In the genomic region with DNA sequence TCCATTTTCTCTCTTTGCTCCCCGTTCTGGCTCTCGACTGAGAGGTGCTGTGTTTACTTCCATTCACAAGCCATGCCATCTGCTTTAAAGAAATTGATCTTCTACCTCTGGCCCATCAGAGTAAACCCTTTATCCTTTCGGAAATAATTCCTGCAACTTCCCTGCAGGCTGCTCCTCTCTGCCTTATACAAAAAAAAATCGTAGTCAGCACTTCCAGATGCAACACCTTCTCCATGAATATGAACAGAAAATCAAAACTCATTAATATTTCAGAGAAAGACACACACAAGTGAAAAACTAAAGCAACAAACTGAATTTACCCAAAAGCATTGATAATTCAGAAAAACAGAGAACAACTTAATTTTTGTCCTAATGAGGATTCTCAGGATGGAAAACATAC, we compare ENCODE assay signal across 20 cellular contexts.
DNase-seq lines count a peak whose midpoint lies in the region; ATAC-seq and TF ChIP-seq lines count a peak whose summit lies in the region.
"Had no signal": no experiment of that assay in that cellular context is flagged by ENCODE, and none has a peak within 500 bp of the region (broad histone marks: within the 10 kb centered on the region; RNA-seq: fewer than 3 reads in every experiment).

No MANE protein-coding gene starts in this region.

- H3K23ac ChIP-seq in IMR-90 (ENCODE audit: low read depth, low read length), result no peak overlapping the region

- CTCF ChIA-PET in activated CD4-positive, alpha-beta T cell treated with anti-CD3 and anti-CD28 coated beads, Interleukin-2, amount 10 ng/mL, durations not matched to agents 7 days and 5 days (lab: Charles Lee), result no interaction called here
- CTCF ChIA-PET in IMR-90 (lab: Yijun Ruan, JAX), result no interaction called here

- H3K36me3 Mint-ChIP-seq in activated CD4-positive, alpha-beta T cell treated with anti-CD3 and anti-CD28 coated beads, Interleukin-2, amount 10 ng/mL, durations not matched to agents 24 days and 14 days (ENCODE audit: low read depth), result no peaks in the 10 kb centered on the region
- no peaks in the 10 kb centered on the region for H3K36me3 Mint-ChIP-seq in activated CD4-positive, alpha-beta T cell treated with anti-CD3 and anti-CD28 coated beads, Interleukin-2, amount 10 ng/mL, durations not matched to agents 7 days and 5 days (ENCODE audit: low read depth)
- H3K36me3 Mint-ChIP-seq: CD14-positive monocyte; CD8-positive, alpha-beta memory T cell had no signal

- in situ Hi-C loops in IMR-90 (cut with MboI; ENCODE audit: low sequenced_read_pairs), result no loop called here
- in situ Hi-C loops in GM13977 (cut with MboI; ENCODE audit: low pct_unique_long_range_greater_than_20kb, low sequenced_read_pairs, unreplicated experiment), result no loop called here

- no peak overlapping the region for H3K4me3 Mint-ChIP-seq in activated CD4-positive, alpha-beta T cell treated with anti-CD3 and anti-CD28 coated beads, Interleukin-2, amount 10 ng/mL, durations not matched to agents 24 days and 14 days
- H3K4me3 Mint-ChIP-seq in activated CD4-positive, alpha-beta T cell treated with anti-CD3 and anti-CD28 coated beads, Interleukin-2, amount 10 ng/mL, durations not matched to agents 7 days and 5 days, result no peak overlapping the region
- H3K4me3 Mint-ChIP-seq: CD14-positive monocyte; CD4-positive, alpha-beta T cell; CD8-positive, alpha-beta memory T cell; HFFc6 had no signal

- DNase-seq in activated CD4-positive, alpha-beta T cell treated with anti-CD3 and anti-CD28 coated beads, Interleukin-2, amount 10 ng/mL, durations not matched to agents 24 days and 14 days, result no peak
- DNase-seq in activated CD4-positive, alpha-beta T cell treated with anti-CD3 and anti-CD28 coated beads, Interleukin-2, amount 10 ng/mL, durations not matched to agents 7 days and 5 days, result no peak
- no peak for DNase-seq in IMR-90
- peak; percentile 23 for DNase-seq in NCI-H524 treated with DMSO at 0.1 percent for 48 hours (lab: John Stamatoyannopoulos, UW)
- no peak for DNase-seq in posterior cingulate gyrus
- no peak for DNase-seq in GM13977 (ENCODE audit: low spot score)
- DNase-seq: AML-193; BE2C; CD4-positive, alpha-beta T cell; CD8-positive, alpha-beta memory T cell; DMS 273 treated with DMSO at 0.1 percent for 48 hours; DMS79; EL; GDM1; GOT3; HFFc6 had no signal

- no peak overlapping the region for H4K8ac ChIP-seq in IMR-90 (ENCODE audit: low read depth in 2 of 2, low read length in 2 of 2)

- H3K18ac ChIP-seq in IMR-90 (ENCODE audit: low read depth, low read length), result no peak overlapping the region

- no peak overlapping the region for H3K4ac ChIP-seq in IMR-90 (ENCODE audit: low read depth, low read length)

- no peak overlapping the region for H3K4me3 ChIP-seq in IMR-90 (ENCODE audit: insufficient read depth, low read depth, low read length)
- H3K4me3 ChIP-seq: BLaER1 treated with 17β-estradiol and CSF1 and Interleukin-3, amounts not matched to agents 10 nM and 100 nM; GM12878; HAP-1 had no signal

- no peak overlapping the region for H3K27ac ChIP-seq in IMR-90 (ENCODE audit: insufficient read depth, low read length)
- H3K27ac ChIP-seq: BLaER1 treated with 17β-estradiol and CSF1 and Interleukin-3, amounts not matched to agents 10 nM and 100 nM had no signal

- H2AK9ac ChIP-seq in IMR-90 (replicated peaks; ENCODE audit: low read depth, low read length, poor library complexity), result no peak overlapping the region

- H3K9me3 Mint-ChIP-seq in activated CD4-positive, alpha-beta T cell treated with anti-CD3 and anti-CD28 coated beads, Interleukin-2, amount 10 ng/mL, durations not matched to agents 24 days and 14 days, result no peaks in the 10 kb centered on the region
- peaks cover 8% of the 10 kb centered on the region for H3K9me3 Mint-ChIP-seq in activated CD4-positive, alpha-beta T cell treated with anti-CD3 and anti-CD28 coated beads, Interleukin-2, amount 10 ng/mL, durations not matched to agents 7 days and 5 days

- no peaks in the 10 kb centered on the region for H3K27me3 ChIP-seq in IMR-90 (ENCODE audit: control insufficient read depth, insufficient read depth, low read length)
- H3K27me3 ChIP-seq: BE2C; BLaER1 treated with 17β-estradiol and CSF1 and Interleukin-3, amounts not matched to agents 10 nM and 100 nM had no signal

- POLR2A ChIA-PET in activated CD4-positive, alpha-beta T cell treated with anti-CD3 and anti-CD28 coated beads, Interleukin-2, amount 10 ng/mL, durations not matched to agents 7 days and 5 days (lab: Charles Lee), result no interaction called here
- POLR2A ChIA-PET in IMR-90 (lab: Charles Lee; ENCODE audit: unreplicated experiment), result no interaction called here

- H3K4me1 Mint-ChIP-seq in activated CD4-positive, alpha-beta T cell treated with anti-CD3 and anti-CD28 coated beads, Interleukin-2, amount 10 ng/mL, durations not matched to agents 24 days and 14 days, result no peaks in the 10 kb centered on the region
- H3K4me1 Mint-ChIP-seq in activated CD4-positive, alpha-beta T cell treated with anti-CD3 and anti-CD28 coated beads, Interleukin-2, amount 10 ng/mL, durations not matched to agents 7 days and 5 days, result no peaks in the 10 kb centered on the region
- H3K4me1 Mint-ChIP-seq: CD14-positive monocyte; CD8-positive, alpha-beta memory T cell had no signal

- TF ChIP-seq RAD21 in IMR-90 (IDR thresholded peaks at IDR 0.05; ENCODE audit: low read length), result no peak

- H4K91ac ChIP-seq in IMR-90 (ENCODE audit: insufficient read depth, low read depth, low read length), result no peak overlapping the region

- H3K9me3 ChIP-seq in IMR-90 (ENCODE audit: control insufficient read depth, insufficient read depth, low read length), result peaks cover 3% of the 10 kb centered on the region; the same call in 1 of the 2 replicates
- H3K9me3 ChIP-seq: BE2C; BLaER1 treated with 17β-estradiol and CSF1 and Interleukin-3, amounts not matched to agents 10 nM and 100 nM; HAP-1 had no signal

- H3K4me2 ChIP-seq in IMR-90 (ENCODE audit: low read depth, low read length), result no peak overlapping the region
- H3K4me2 ChIP-seq: BLaER1 treated with 17β-estradiol and CSF1 and Interleukin-3, amounts not matched to agents 10 nM and 100 nM had no signal

- H3K9me1 ChIP-seq in IMR-90 (ENCODE audit: insufficient read depth, low read length), result no peaks in the 10 kb centered on the region

- H2AK5ac ChIP-seq in IMR-90 (ENCODE audit: low read depth, low read length), result no peak overlapping the region

- no peak overlapping the region for H4K5ac ChIP-seq in IMR-90 (ENCODE audit: low read depth, low read length)

- intact Hi-C loops in activated CD4-positive, alpha-beta T cell treated with anti-CD3 and anti-CD28 coated beads, Interleukin-2, amount 10 ng/mL, durations not matched to agents 24 days and 14 days (cut with micrococcal nuclease), result no loop called here
- intact Hi-C loops in IMR-90 (cut with micrococcal nuclease) (no loop called here), posterior cingulate gyrus (cut with DNase I) (no loop called here)

- 17% methylated on average over 2 of the region's 4 CpGs; no CpG with 5 or more reads in 1 of the 2 experiments for WGBS in IMR-90 (ENCODE audit: extremely low coverage in 2 of 2, insufficient read length in 1 of 2), 2 experiments

- H3K27ac Mint-ChIP-seq in activated CD4-positive, alpha-beta T cell treated with anti-CD3 and anti-CD28 coated beads, Interleukin-2, amount 10 ng/mL, durations not matched to agents 24 days and 14 days, result peak overlapping the region; percentile 17
- no peak overlapping the region for H3K27ac Mint-ChIP-seq in activated CD4-positive, alpha-beta T cell treated with anti-CD3 and anti-CD28 coated beads, Interleukin-2, amount 10 ng/mL, durations not matched to agents 7 days and 5 days
- H3K27ac Mint-ChIP-seq: CD14-positive monocyte; CD4-positive, alpha-beta T cell; CD8-positive, alpha-beta memory T cell; HFFc6 had no signal

- TF ChIP-seq POLR2A in IMR-90 (IDR thresholded peaks at IDR 0.05; ENCODE audit: low read depth, low read length), result no peak

- H4K20me1 ChIP-seq in IMR-90 (ENCODE audit: insufficient read depth, low read length), result no peaks in the 10 kb centered on the region
- H4K20me1 ChIP-seq: BLaER1 treated with 17β-estradiol and CSF1 and Interleukin-3, amounts not matched to agents 10 nM and 100 nM had no signal

- no peak overlapping the region for H2BK15ac ChIP-seq in IMR-90 (ENCODE audit: low read depth, low read length)

- no TSS peak for BruUV-seq in IMR-90 (replicated peaks; lab: Mats Ljungman, UMichigan)

- H2BK120ac ChIP-seq in IMR-90 (ENCODE audit: low read depth, low read length), result no peak overlapping the region

- dilution Hi-C loops in IMR-90 (cut with HindIII; ENCODE audit: low sequenced_read_pairs, unreplicated experiment), result no loop called here

- no peaks in the 10 kb centered on the region for H3K4me1 ChIP-seq in IMR-90 (ENCODE audit: control insufficient read depth, insufficient read depth, low read length)
- H3K4me1 ChIP-seq: BE2C had no signal

- H2BK20ac ChIP-seq in IMR-90 (ENCODE audit: low read depth, low read length), result no peak overlapping the region

- H3K27me3 Mint-ChIP-seq in activated CD4-positive, alpha-beta T cell treated with anti-CD3 and anti-CD28 coated beads, Interleukin-2, amount 10 ng/mL, durations not matched to agents 24 days and 14 days, result no peaks in the 10 kb centered on the region
- H3K27me3 Mint-ChIP-seq in activated CD4-positive, alpha-beta T cell treated with anti-CD3 and anti-CD28 coated beads, Interleukin-2, amount 10 ng/mL, durations not matched to agents 7 days and 5 days, result no peaks in the 10 kb centered on the region
- H3K27me3 Mint-ChIP-seq: CD4-positive, alpha-beta T cell had no signal

- ATAC-seq in IMR-90 (ENCODE audit: low read depth), result no peak
- ATAC-seq: GM12878 had no signal

- H3K56ac ChIP-seq in IMR-90 (ENCODE audit: extremely low read depth, insufficient read depth, low read length), result no peak overlapping the region

- H2BK5ac ChIP-seq in IMR-90 (ENCODE audit: low read depth, low read length, poor library complexity, severe bottlenecking), result no peak overlapping the region

- TF ChIP-seq CTCF in IMR-90 (conservative IDR thresholded peaks at IDR 0.05; ENCODE audit: low read depth, low read length), result no peak
- no peak for TF ChIP-seq CTCF in GM13977 (IDR thresholded peaks at IDR 0.05; ENCODE audit: extremely low read depth, insufficient read depth, missing control alignments)

- no peak overlapping the region for H3K14ac ChIP-seq in IMR-90 (replicated peaks; ENCODE audit: low read depth, low read length)

- no peaks in the 10 kb centered on the region for H3K79me1 ChIP-seq in IMR-90 (ENCODE audit: low read depth in 1 of 2, low read length in 2 of 2)

- H3K36me3 ChIP-seq in IMR-90 (ENCODE audit: control insufficient read depth, insufficient read depth, low read length), result no peaks in the 10 kb centered on the region
- H3K36me3 ChIP-seq: BE2C; BLaER1 treated with 17β-estradiol and CSF1 and Interleukin-3, amounts not matched to agents 10 nM and 100 nM; HAP-1 had no signal

- H2AFZ ChIP-seq in IMR-90 (replicated peaks; ENCODE audit: low read length, poor library complexity), result no peak overlapping the region

- H3K9ac ChIP-seq in IMR-90 (ENCODE audit: low read depth, low read length), result no peak overlapping the region
- H3K9ac ChIP-seq: BLaER1 treated with 17β-estradiol and CSF1 and Interleukin-3, amounts not matched to agents 10 nM and 100 nM had no signal

TF ChIP-seq in IMR-90, 13 proteins besides CTCF, POLR2A, EP300 and RAD21:
- TF ChIP-seq MAFK (IDR thresholded peaks at IDR 0.05; ENCODE audit: low read depth, low read length), result peak; percentile 49; the same call in 1 of the 2 replicates
- no peak for TF ChIP-seq CHD1 (IDR thresholded peaks at IDR 0.05; ENCODE audit: low read depth, low read length)
